ENCODE assay signal across 8 cellular contexts in genomic region chr1:203628997-203629508, GRCh38. TPM values are rescaled to one million over a fixed set of nuclear protein-coding genes. Genes with fewer than 3 reads are reported as not detected.
DNase-seq lines count a peak whose midpoint lies in the region; ATAC-seq and TF ChIP-seq lines count a peak whose summit lies in the region.

No MANE protein-coding gene starts in this region.

- H3K4me1 Mint-ChIP-seq in T-helper 1 cell treated with Interleukin-12 subunit alpha and Interleukin-12 subunit beta and Interleukin-4 antibody, amounts not matched to agents 30 μg/mL and 1 μg/mL, for 36 hours (ENCODE audit: low read depth) = peaks cover 53% of the 10 kb centered on the region

- H3K27me3 Mint-ChIP-seq in T-helper 1 cell treated with Interleukin-12 subunit alpha and Interleukin-12 subunit beta and Interleukin-4 antibody, amounts not matched to agents 30 μg/mL and 1 μg/mL, for 36 hours (ENCODE audit: low read depth) = no peaks in the 10 kb centered on the region

- no peak for TF ChIP-seq POLR2A in sigmoid colon (IDR thresholded peaks at IDR 0.05)

- ATAC-seq in esophagus mucosa = no peak

- H3K4me3 ChIP-seq in HAP-1 = peak overlapping the region; percentile 49
- peak overlapping the region; percentile 74 to 88 for H3K4me3 ChIP-seq in foreskin fibroblast (ENCODE audit: low read depth in 1 of 2, low read length in 2 of 2)
- H3K4me3 ChIP-seq in sigmoid colon = peak overlapping the region; percentile 71 to 88 (median 86)

- peak overlapping the region; percentile 96 for H3K27ac Mint-ChIP-seq in T-helper 1 cell treated with Interleukin-12 subunit alpha and Interleukin-12 subunit beta and Interleukin-4 antibody, amounts not matched to agents 30 μg/mL and 1 μg/mL, for 36 hours

- in situ Hi-C loops in HAP-1 (cut with MboI; ENCODE audit: low sequenced_read_pairs) = no loop called here

- H3K36me3 Mint-ChIP-seq in T-helper 1 cell treated with Interleukin-12 subunit alpha and Interleukin-12 subunit beta and Interleukin-4 antibody, amounts not matched to agents 30 μg/mL and 1 μg/mL, for 36 hours (ENCODE audit: low read depth) = peaks cover 33% of the 10 kb centered on the region

- TF ChIP-seq EP300 in sigmoid colon (IDR thresholded peaks at IDR 0.05) = no peak

- TF ChIP-seq CTCF in foreskin fibroblast (IDR thresholded peaks at IDR 0.05; ENCODE audit: low read depth, low read length) = no peak
- no peak for TF ChIP-seq CTCF in sigmoid colon (IDR thresholded peaks at IDR 0.05)

- no peaks in the 10 kb centered on the region for H3K27me3 ChIP-seq in HAP-1 (ENCODE audit: low read depth)
- H3K27me3 ChIP-seq in sigmoid colon = no peaks in the 10 kb centered on the region

- no peaks in the 10 kb centered on the region for H3K36me3 ChIP-seq in HAP-1 (replicated peaks)
- H3K36me3 ChIP-seq in sigmoid colon = no peaks in the 10 kb centered on the region

- peak overlapping the region; percentile 88 to 98 (median 94) for H3K27ac ChIP-seq in sigmoid colon

- 1 to 2% methylated on average over 24 of the region's 24 CpGs for WGBS in sigmoid colon, 2 donors

- intact Hi-C loops in sigmoid colon (cut with DNase I) = loop anchor here (2.0 kb wide), 3 partner anchors 44 to 124 kb away; no protein-coding TSS in a partner anchor

- H3K9me3 Mint-ChIP-seq in T-helper 1 cell treated with Interleukin-12 subunit alpha and Interleukin-12 subunit beta and Interleukin-4 antibody, amounts not matched to agents 30 μg/mL and 1 μg/mL, for 36 hours = no peaks in the 10 kb centered on the region

- H3K9me3 ChIP-seq in HAP-1 (no peaks in the 10 kb centered on the region; the same call in 1 of the 2 replicates), sigmoid colon (no peaks in the 10 kb centered on the region)

- DNase-seq in HAP-1 (ENCODE audit: low spot score in 2 of 2) (no peak), foreskin fibroblast (peak in 1 of 2 donors; percentile 47), sigmoid colon (no peak), NCI-H526 treated with DMSO at 0.1 percent for 48 hours (lab: John Stamatoyannopoulos, UW) (no peak), AG20443 (ENCODE audit: low spot score) (no peak), NCI-H2196 treated with DMSO at 0.1 percent for 48 hours (lab: John Stamatoyannopoulos, UW; ENCODE audit: unreplicated experiment) (no peak)

- peaks cover 29% of the 10 kb centered on the region for H3K4me1 ChIP-seq in HAP-1
- peaks cover 0 to 65% (median 56%) of the 10 kb centered on the region in 4 donors for H3K4me1 ChIP-seq in sigmoid colon

- peak overlapping the region; percentile 99 for H3K4me3 Mint-ChIP-seq in T-helper 1 cell treated with Interleukin-12 subunit alpha and Interleukin-12 subunit beta and Interleukin-4 antibody, amounts not matched to agents 30 μg/mL and 1 μg/mL, for 36 hours

RNA-seq across cellular contexts. Expression of gene ATP2B4, which starts 2.4 kb away (rescaled TPM):
- 100 to 1,000 TPM; 229 to 595 (median 347) TPM for total RNA-seq in sigmoid colon
- polyA plus RNA-seq in sigmoid colon = 10 to 100 TPM in 1 of 3 donors, 1 to 10 TPM in 2; 1.6 to 34.5 (median 4.2) TPM
- total RNA-seq in esophagus mucosa = 28.3 TPM
